ENCODE assay signal across 1 cellular context in the genomic region with DNA sequence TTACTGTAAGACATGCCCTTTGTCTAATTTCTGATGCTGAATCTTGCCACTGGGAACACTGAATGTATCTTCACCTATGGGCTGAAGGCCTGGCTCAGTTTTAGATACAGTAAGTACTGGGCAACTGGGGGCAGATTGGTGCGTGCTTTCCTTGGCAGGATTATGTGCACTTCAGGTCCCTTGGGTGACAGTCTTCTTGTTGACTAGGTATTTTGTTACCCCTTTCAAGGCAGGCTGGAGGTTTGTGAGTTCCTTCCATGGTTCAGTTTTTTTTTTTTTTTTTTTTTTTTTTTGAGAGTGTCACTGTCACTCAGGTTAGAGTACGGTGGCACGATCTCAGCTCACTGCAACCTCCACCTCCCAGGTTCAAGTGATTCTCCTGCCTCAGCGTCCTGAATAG.
TF ChIP-seq lines count a peak whose summit lies in the region.

No MANE protein-coding gene starts in this region.

TF ChIP-seq in PFSK-1, 5 proteins besides CTCF, POLR2A, EP300 and RAD21:
- TF ChIP-seq, protein P1, sequence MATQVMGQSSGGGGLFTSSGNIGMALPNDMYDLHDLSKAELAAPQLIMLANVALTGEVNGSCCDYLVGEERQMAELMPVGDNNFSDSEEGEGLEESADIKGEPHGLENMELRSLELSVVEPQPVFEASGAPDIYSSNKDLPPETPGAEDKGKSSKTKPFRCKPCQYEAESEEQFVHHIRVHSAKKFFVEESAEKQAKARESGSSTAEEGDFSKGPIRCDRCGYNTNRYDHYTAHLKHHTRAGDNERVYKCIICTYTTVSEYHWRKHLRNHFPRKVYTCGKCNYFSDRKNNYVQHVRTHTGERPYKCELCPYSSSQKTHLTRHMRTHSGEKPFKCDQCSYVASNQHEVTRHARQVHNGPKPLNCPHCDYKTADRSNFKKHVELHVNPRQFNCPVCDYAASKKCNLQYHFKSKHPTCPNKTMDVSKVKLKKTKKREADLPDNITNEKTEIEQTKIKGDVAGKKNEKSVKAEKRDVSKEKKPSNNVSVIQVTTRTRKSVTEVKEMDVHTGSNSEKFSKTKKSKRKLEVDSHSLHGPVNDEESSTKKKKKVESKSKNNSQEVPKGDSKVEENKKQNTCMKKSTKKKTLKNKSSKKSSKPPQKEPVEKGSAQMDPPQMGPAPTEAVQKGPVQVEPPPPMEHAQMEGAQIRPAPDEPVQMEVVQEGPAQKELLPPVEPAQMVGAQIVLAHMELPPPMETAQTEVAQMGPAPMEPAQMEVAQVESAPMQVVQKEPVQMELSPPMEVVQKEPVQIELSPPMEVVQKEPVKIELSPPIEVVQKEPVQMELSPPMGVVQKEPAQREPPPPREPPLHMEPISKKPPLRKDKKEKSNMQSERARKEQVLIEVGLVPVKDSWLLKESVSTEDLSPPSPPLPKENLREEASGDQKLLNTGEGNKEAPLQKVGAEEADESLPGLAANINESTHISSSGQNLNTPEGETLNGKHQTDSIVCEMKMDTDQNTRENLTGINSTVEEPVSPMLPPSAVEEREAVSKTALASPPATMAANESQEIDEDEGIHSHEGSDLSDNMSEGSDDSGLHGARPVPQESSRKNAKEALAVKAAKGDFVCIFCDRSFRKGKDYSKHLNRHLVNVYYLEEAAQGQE (IDR thresholded peaks at IDR 0.05; ENCODE audit: insufficient read depth in 1 of 2, low read depth in 2 of 2, low read length in 2 of 2) = no peak
- TF ChIP-seq TAF1 (IDR thresholded peaks at IDR 0.05; ENCODE audit: borderline replicate concordance, insufficient read depth, low read length) = no peak
- no peak for TF ChIP-seq FOXP2 (optimal IDR thresholded peaks at IDR 0.05; ENCODE audit: borderline replicate concordance, extremely low read depth, extremely low read length, insufficient read depth)
- peak; percentile 44; the same call in 1 of the 2 replicates for TF ChIP-seq POLR2AphosphoS5 (IDR thresholded peaks at IDR 0.05; ENCODE audit: low read depth, low read length)
- no peak for TF ChIP-seq SIN3A (IDR thresholded peaks at IDR 0.05; ENCODE audit: borderline replicate concordance, insufficient read depth, low read length)
